1 cellular context compared by ENCODE assay signal in genomic region chr7:68865351-68865885, GRCh38.
TF ChIP-seq lines count a peak whose summit lies in the region.

No MANE protein-coding gene starts in this region.

TF ChIP-seq in WTC11, 78 proteins besides CTCF, POLR2A, EP300 and RAD21 (continued from another document):
- TF ChIP-seq ARID4B (CRISPR knock-in tag; IDR thresholded peaks at IDR 0.05; ENCODE audit: borderline replicate concordance), result no peak
- no peak for TF ChIP-seq ZNF121 (CRISPR knock-in tag; IDR thresholded peaks at IDR 0.05)
